Comparison of ENCODE assay signal across 7 cellular contexts in genomic region chr14:74501135-74501614, GRCh38. TPM values are rescaled to one million over a fixed set of nuclear protein-coding genes. Genes with fewer than 3 reads are reported as not detected.
A peak's percentile ranks its signal among the peaks of the same experiment; 100 is the strongest.
DNase-seq lines count a peak whose midpoint lies in the region; ATAC-seq and TF ChIP-seq lines count a peak whose summit lies in the region.

No MANE protein-coding gene starts in this region.

- no peak overlapping the region for H3K27ac ChIP-seq in lung (ENCODE audit: low read depth in 1 of 2, low read length in 1 of 2)

- H3K36me3 ChIP-seq in lung (ENCODE audit: control insufficient read depth in 2 of 2, insufficient read depth in 2 of 2, low read length in 2 of 2), result peaks cover 0 to 4% of the 10 kb centered on the region in 2 donors

- no peaks in the 10 kb centered on the region for H3K27me3 ChIP-seq in lung (ENCODE audit: control insufficient read depth, insufficient read depth)

- H3K9me3 ChIP-seq in lung (ENCODE audit: control insufficient read depth in 2 of 2, insufficient read depth in 1 of 2, low read length in 1 of 2), result no peaks in the 10 kb centered on the region

- no peak overlapping the region for H3K4me3 ChIP-seq in lung

- 56 to 61% methylated on average over 16 of the region's 16 CpGs for WGBS in lung, 2 donors

- ATAC-seq in lung (ENCODE audit: insufficient read depth, low FRiP score) (peak; percentile 60), HG03432 (IDR thresholded peaks at IDR 0.05; ENCODE audit: unreplicated experiment) (no peak), HG03460 (IDR thresholded peaks at IDR 0.05; ENCODE audit: unreplicated experiment) (no peak), GM21786 (IDR thresholded peaks at IDR 0.05; ENCODE audit: unreplicated experiment) (no peak)

- DNase-seq in GM20000 (ENCODE audit: low spot score) (no peak), NCI-H510A (lab: John Stamatoyannopoulos, UW) (peak; percentile 67), dermis microvascular lymphatic vessel endothelial cell (ENCODE audit: low read depth in 2 of 2) (peak; percentile 50 to 67), lung (ENCODE audit: low spot score) (peak; percentile 74)

- peak; percentile 14 for TF ChIP-seq CTCF in GM20000 (IDR thresholded peaks at IDR 0.05; ENCODE audit: extremely low read depth, missing control alignments)
- TF ChIP-seq CTCF in lung (IDR thresholded peaks at IDR 0.05; ENCODE audit: control extremely low read depth, extremely low read depth), result peak; percentile 41

- no peaks in the 10 kb centered on the region for H3K4me1 ChIP-seq in lung (ENCODE audit: control insufficient read depth in 2 of 2, insufficient read depth in 2 of 2, low read length in 2 of 2)

RNA-seq across cellular contexts. Expression of gene ISCA2, which starts 7.6 kb away (rescaled TPM):
- total RNA-seq in dermis microvascular lymphatic vessel endothelial cell, result 11.6 and 14.2 TPM in 2 replicates
- total RNA-seq in lung, result 10 to 100 TPM; 19.7 to 21.8 TPM
- 10 to 100 TPM; 21.1 to 24.7 TPM for polyA plus RNA-seq in lung

RNA-seq across cellular contexts. Expression of gene NPC2, which starts 8.1 kb away (rescaled TPM):
- total RNA-seq in dermis microvascular lymphatic vessel endothelial cell (128 and 259 TPM in 2 replicates), lung (1,000 to 10,000 TPM in 1 of 2 donors, 100 to 1,000 TPM in 1; 922 to 1,175 TPM)
- 1,000 to 10,000 TPM; 1,205 to 1,539 TPM for polyA plus RNA-seq in lung
